ENCODE assay signal across 1 cellular context in the genomic region with DNA sequence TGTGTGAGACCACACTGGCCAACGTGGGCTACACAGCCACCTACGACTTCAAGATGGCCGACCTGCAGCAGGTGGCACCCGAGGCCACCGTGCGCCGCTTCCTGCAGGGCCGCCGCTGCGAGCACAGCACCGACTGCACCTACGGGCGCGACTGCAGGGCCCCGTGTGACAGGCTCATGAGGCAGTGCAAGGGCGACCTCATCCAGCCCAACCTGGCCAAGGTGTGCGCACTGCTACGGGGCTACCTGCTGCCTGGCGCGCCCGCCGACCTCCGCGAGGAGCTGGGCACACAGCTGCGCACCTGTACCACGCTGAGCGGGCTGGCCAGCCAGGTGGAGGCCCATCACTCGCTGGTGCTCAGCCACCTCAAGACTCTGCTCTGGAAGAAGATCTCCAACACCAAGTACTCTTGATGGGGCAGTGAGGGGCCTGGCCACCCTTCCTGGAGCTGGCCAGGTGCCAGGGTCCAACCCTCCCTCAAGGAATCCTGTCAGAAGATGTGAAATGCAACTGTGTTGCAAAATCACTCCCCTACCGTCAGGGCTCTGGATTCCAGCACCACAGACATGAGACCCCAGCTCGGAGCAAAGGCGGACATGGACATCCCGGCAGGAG.
A peak's percentile ranks its signal among the peaks of the same experiment; 100 is the strongest.
TF ChIP-seq lines count a peak whose summit lies in the region.

No MANE protein-coding gene starts in this region.

TF ChIP-seq in HepG2, 621 proteins besides CTCF, POLR2A, EP300 and RAD21:
- TF ChIP-seq AGO2 (optimal IDR thresholded peaks at IDR 0.05; ENCODE audit: low read depth, low read length) (peak; percentile 98), RBFOX2 (IDR thresholded peaks at IDR 0.05; ENCODE audit: low read depth, low read length) (peak; percentile 90), HOXA3 (CRISPR knock-in tag; IDR thresholded peaks at IDR 0.05) (peak; percentile 58), SRSF1 (optimal IDR thresholded peaks at IDR 0.05; ENCODE audit: low read depth, low read length) (no peak), IRF9 (CRISPR knock-in tag; IDR thresholded peaks at IDR 0.05; ENCODE audit: borderline replicate concordance) (no peak), ZGPAT (CRISPR knock-in tag; IDR thresholded peaks at IDR 0.05) (no peak), ZNF687 (CRISPR knock-in tag; IDR thresholded peaks at IDR 0.05) (peak; percentile 17; the same call in 1 of the 2 replicates), ADNP (CRISPR knock-in tag; IDR thresholded peaks at IDR 0.05) (no peak), EEA1 (CRISPR knock-in tag; IDR thresholded peaks at IDR 0.05; ENCODE audit: borderline replicate concordance) (0 out of 2 replicates have a peak, but pooled peaks have one; percentile 39), SAFB2 (CRISPR knock-in tag; IDR thresholded peaks at IDR 0.05; ENCODE audit: borderline replicate concordance, low read depth) (0 out of 2 replicates have a peak, but pooled peaks have one; percentile 39), DNMT1 (CRISPR knock-in tag; IDR thresholded peaks at IDR 0.05) (0 out of 2 replicates have a peak, but pooled peaks have one; percentile 25), MYC (CRISPR knock-in tag; IDR thresholded peaks at IDR 0.05; ENCODE audit: borderline replicate concordance) (0 out of 2 replicates have a peak, but pooled peaks have one; percentile 25), HMGA1 (CRISPR knock-in tag; conservative IDR thresholded peaks at IDR 0.05) (no peak)
- TF ChIP-seq, protein P1, sequence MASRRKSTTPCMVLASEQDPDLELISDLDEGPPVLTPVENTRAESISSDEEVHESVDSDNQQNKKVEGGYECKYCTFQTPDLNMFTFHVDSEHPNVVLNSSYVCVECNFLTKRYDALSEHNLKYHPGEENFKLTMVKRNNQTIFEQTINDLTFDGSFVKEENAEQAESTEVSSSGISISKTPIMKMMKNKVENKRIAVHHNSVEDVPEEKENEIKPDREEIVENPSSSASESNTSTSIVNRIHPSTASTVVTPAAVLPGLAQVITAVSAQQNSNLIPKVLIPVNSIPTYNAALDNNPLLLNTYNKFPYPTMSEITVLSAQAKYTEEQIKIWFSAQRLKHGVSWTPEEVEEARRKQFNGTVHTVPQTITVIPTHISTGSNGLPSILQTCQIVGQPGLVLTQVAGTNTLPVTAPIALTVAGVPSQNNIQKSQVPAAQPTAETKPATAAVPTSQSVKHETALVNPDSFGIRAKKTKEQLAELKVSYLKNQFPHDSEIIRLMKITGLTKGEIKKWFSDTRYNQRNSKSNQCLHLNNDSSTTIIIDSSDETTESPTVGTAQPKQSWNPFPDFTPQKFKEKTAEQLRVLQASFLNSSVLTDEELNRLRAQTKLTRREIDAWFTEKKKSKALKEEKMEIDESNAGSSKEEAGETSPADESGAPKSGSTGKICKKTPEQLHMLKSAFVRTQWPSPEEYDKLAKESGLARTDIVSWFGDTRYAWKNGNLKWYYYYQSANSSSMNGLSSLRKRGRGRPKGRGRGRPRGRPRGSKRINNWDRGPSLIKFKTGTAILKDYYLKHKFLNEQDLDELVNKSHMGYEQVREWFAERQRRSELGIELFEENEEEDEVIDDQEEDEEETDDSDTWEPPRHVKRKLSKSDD (CRISPR knock-in tag; IDR thresholded peaks at IDR 0.05; ENCODE audit: low read depth) = peak; percentile 55
